Comparison of ENCODE assay signal across 8 cellular contexts in the genomic region with DNA sequence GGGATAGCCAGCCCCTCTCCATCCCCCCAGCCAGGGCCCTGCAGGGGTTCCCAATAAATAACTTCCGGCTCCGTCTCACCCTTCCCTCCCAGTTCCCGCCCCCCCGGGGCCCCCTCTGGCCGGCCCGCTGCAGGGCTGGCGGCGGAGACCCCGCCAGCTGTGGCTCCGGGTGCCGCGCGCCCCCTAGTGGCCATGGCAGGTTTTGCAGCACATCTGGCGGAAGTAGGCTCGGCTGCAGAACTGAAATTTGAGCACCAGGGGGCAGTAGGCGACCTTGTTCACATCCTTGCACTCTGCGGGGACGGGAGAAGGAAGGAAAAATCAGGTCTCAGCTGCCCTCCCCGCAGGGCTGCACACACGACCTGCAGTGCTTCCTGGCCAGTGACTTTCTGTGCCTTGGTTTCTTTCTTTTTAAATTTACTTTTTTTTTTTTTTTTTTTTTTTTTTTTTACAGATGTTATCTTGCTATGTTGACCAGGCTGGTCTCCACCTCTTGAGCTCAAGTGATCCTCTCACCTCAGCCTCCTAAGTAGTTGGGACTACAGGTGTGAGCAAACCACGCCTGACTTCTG. TPM values are rescaled to one million over a fixed set of nuclear protein-coding genes. Genes with fewer than 3 reads are reported as not detected.
A peak's percentile ranks its signal among the peaks of the same experiment; 100 is the strongest.
DNase-seq lines count a peak whose midpoint lies in the region; ATAC-seq lines count a peak whose summit lies in the region.

No MANE protein-coding gene starts in this region.

- no peak overlapping the region for H3K27ac Mint-ChIP-seq in activated naive CD8-positive, alpha-beta T cell treated with anti-CD3 and anti-CD28 coated beads, Interleukin-2, amount 50 U/mL, for 24 hours

- DNase-seq in NCI-H187 (lab: John Stamatoyannopoulos, UW) (peak; percentile 13 to 33), NCI-H187 treated with DMSO at 0.1 percent for 48 hours (lab: John Stamatoyannopoulos, UW) (no peak), MG63 (peak; percentile 80), T-helper 1 cell (peak; percentile 69 to 84 (median 81)), left cardiac atrium (peak; percentile 82), sciatic nerve (ENCODE audit: low spot score) (peak; percentile 90)
- peak; percentile 86 for DNase-seq in activated naive CD8-positive, alpha-beta T cell treated with anti-CD3 and anti-CD28 coated beads, Interleukin-2, amount 50 U/mL, for 24 hours

- peaks cover 29% of the 10 kb centered on the region for H3K4me1 Mint-ChIP-seq in activated naive CD8-positive, alpha-beta T cell treated with anti-CD3 and anti-CD28 coated beads, Interleukin-2, amount 50 U/mL, for 24 hours

- H3K27me3 ChIP-seq in MG63: peaks cover 10% of the 10 kb centered on the region

- H3K9me3 ChIP-seq in MG63: no peaks in the 10 kb centered on the region

- H3K9me3 Mint-ChIP-seq in activated naive CD8-positive, alpha-beta T cell treated with anti-CD3 and anti-CD28 coated beads, Interleukin-2, amount 50 U/mL, for 24 hours: no peaks in the 10 kb centered on the region

- no peaks in the 10 kb centered on the region for H3K36me3 ChIP-seq in MG63

- no peak overlapping the region for H3K4me3 ChIP-seq in MG63

- ATAC-seq in activated naive CD8-positive, alpha-beta T cell treated with anti-CD3 and anti-CD28 coated beads, Interleukin-2, amount 50 U/mL, for 24 hours: peak; percentile 66
- ATAC-seq in left cardiac atrium: peak; percentile 59 to 62
- peak; percentile 75 for ATAC-seq in sciatic nerve
- no peak for ATAC-seq in HG03342 (IDR thresholded peaks at IDR 0.05; ENCODE audit: unreplicated experiment)

- H3K4me3 Mint-ChIP-seq in activated naive CD8-positive, alpha-beta T cell treated with anti-CD3 and anti-CD28 coated beads, Interleukin-2, amount 50 U/mL, for 24 hours: no peak overlapping the region

- H3K36me3 Mint-ChIP-seq in activated naive CD8-positive, alpha-beta T cell treated with anti-CD3 and anti-CD28 coated beads, Interleukin-2, amount 50 U/mL, for 24 hours (ENCODE audit: low read depth): no peaks in the 10 kb centered on the region

- intact Hi-C loops in left cardiac atrium (cut with DNase I) (no loop called here), sciatic nerve (cut with DNase I) (no loop called here)

- peaks cover 2% of the 10 kb centered on the region for H3K27me3 Mint-ChIP-seq in activated naive CD8-positive, alpha-beta T cell treated with anti-CD3 and anti-CD28 coated beads, Interleukin-2, amount 50 U/mL, for 24 hours

RNA-seq across cellular contexts. Expression of gene MYO1F, which starts 3.6 kb away (rescaled TPM):
- total RNA-seq in MG63 (2014; rRNA removed; shearing (Covaris generic); ENCODE audit: low replicate concordance): not detected in 2 replicates
- 10 to 100 TPM; 13.2 to 19.5 TPM for total RNA-seq in left cardiac atrium
- 60.9 TPM for total RNA-seq in sciatic nerve

RNA-seq across cellular contexts. Expression of gene ADAMTS10, which starts 29.7 kb away (rescaled TPM):
- 4.7 and 17.0 TPM in 2 replicates for total RNA-seq in MG63 (2014; rRNA removed; shearing (Covaris generic); ENCODE audit: low replicate concordance)
- total RNA-seq in left cardiac atrium (10 to 100 TPM; 10.8 to 12.4 TPM), sciatic nerve (60.1 TPM)

RNA-seq across cellular contexts. Expression of gene NFILZ, which starts 49.6 kb away (rescaled TPM):
- not detected in 2 replicates for total RNA-seq in MG63 (2014; rRNA removed; shearing (Covaris generic); ENCODE audit: low replicate concordance)
- total RNA-seq in left cardiac atrium (not detected), sciatic nerve (not detected)

Comparison
In these comparisons a context has a peak if more than half of its experiments do, and no peak if none do; other contexts are left out.
1. RNA of gene MYO1F, which starts 3.6 kb away (total RNA-seq): 60.9 TPM in sciatic nerve (single experiment) and 13.2 to 19.5 TPM in left cardiac atrium; not detected in MG63; every median in the first group is over 10 times any median in the second.